Comparison of ENCODE assay signal across 26 cellular contexts in the genomic region with DNA sequence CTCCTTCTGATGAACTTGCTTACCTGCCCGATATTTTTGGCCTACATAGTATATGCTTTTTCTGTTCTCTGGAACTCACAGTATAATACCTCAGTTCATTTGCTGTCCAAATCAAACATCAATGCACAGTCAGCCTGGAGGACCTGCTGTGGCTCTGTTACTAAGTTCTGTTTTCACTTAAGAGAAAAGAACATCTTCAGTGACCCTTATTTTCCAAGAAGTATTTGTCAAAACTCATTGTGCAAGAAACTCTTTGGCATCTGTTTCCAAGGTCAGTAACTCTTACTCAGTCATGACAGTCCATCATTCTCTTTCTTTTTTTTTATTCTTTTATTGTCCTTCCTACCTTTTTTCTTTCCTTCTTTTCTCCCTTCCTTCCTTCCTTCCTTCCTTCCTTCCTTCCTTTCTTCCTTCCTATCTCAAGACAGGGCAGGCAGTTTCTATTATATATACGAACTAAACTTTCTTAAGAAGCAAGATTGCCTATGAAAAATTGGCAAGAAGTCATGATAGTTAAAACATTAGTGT.
"Had no signal": no experiment of that assay in that cellular context is flagged by ENCODE, and none has a peak within 500 bp of the region (broad histone marks: within the 10 kb centered on the region; RNA-seq: fewer than 3 reads in every experiment).

No MANE protein-coding gene starts in this region.

- H3K27ac Mint-ChIP-seq: immature natural killer cell; memory B cell; naive B cell; natural killer cell treated with Interleukin-12 subunit alpha and Interleukin-12 subunit beta and Interleukin-15 and Interleukin-18, amount 100 ng/mL, for 72 hours; progenitor cell of endocrine pancreas; stimulated activated memory B cell treated with anti-CD40 and anti-IgM and Interleukin-4, amounts not matched to agents 10 μg/mL and 1 μg/mL and 100 μg/mL, for 72 hours; type B pancreatic cell had no signal

- ATAC-seq: left colon; lower lobe of right lung; natural killer cell treated with Interleukin-12 subunit alpha and Interleukin-12 subunit beta and Interleukin-15 and Interleukin-18, amount 100 ng/mL, for 72 hours; pancreas; stimulated activated memory B cell treated with anti-CD40 and anti-IgM and Interleukin-4, amounts not matched to agents 10 μg/mL and 1 μg/mL and 100 μg/mL, for 72 hours; stimulated activated naive CD8-positive, alpha-beta T cell treated with anti-CD3 and anti-CD28 coated beads, Interleukin-15, Interleukin-2, amounts not matched to agents 100 U/mL and 50 U/mL, for 24 hours had no signal

- H3K4me1 Mint-ChIP-seq: immature natural killer cell; memory B cell; naive B cell; neural crest cell; stimulated activated memory B cell treated with anti-CD40 and anti-IgM and Interleukin-4, amounts not matched to agents 10 μg/mL and 1 μg/mL and 100 μg/mL, for 72 hours had no signal

- H3K27me3 Mint-ChIP-seq: stimulated activated memory B cell treated with anti-CD40 and anti-IgM and Interleukin-4, amounts not matched to agents 10 μg/mL and 1 μg/mL and 100 μg/mL, for 72 hours; type B pancreatic cell had no signal

- H3K36me3 Mint-ChIP-seq: naive B cell; stimulated activated memory B cell treated with anti-CD40 and anti-IgM and Interleukin-4, amounts not matched to agents 10 μg/mL and 1 μg/mL and 100 μg/mL, for 72 hours; type B pancreatic cell had no signal

- H3K9me3 ChIP-seq: lower lobe of right lung, neutrophil, pancreas, sigmoid colon, testis, tibial artery had no signal

- H3K27ac ChIP-seq: coronary artery, esophagus muscularis mucosa, left ventricle myocardium inferior, lower lobe of right lung, neutrophil, pancreas, sigmoid colon, testis, tibial artery had no signal

- H3K4me1 ChIP-seq: esophagus muscularis mucosa, left ventricle myocardium inferior, lower lobe of right lung, pancreas, sigmoid colon, testis, tibial artery had no signal

- H3K4me3 ChIP-seq: coronary artery, esophagus muscularis mucosa, left ventricle myocardium inferior, lower lobe of right lung, pancreas, sigmoid colon, testis, tibial artery had no signal

- DNase-seq: dermis blood vessel endothelial cell; effector memory CD4-positive, alpha-beta T cell; hypothalamus; immature natural killer cell; islet precursor cell; kidney glomerular epithelial cell; left colon; left ventricle myocardium inferior; lower lobe of right lung; naive B cell; pancreas; sigmoid colon; stimulated activated CD4-positive, alpha-beta T cell treated with anti-CD3 and anti-CD28 coated beads, Interleukin-4, amount 100 ng/mL, for 4 hours; stimulated activated naive CD8-positive, alpha-beta T cell treated with anti-CD3 and anti-CD28 coated beads, Interleukin-15, Interleukin-2, amounts not matched to agents 100 U/mL and 50 U/mL, for 24 hours; substantia nigra; testis; tibial artery had no signal

- H3K9me3 Mint-ChIP-seq: neural crest cell, type B pancreatic cell had no signal

- H3K27me3 ChIP-seq: esophagus muscularis mucosa, neutrophil, pancreas, sigmoid colon, testis, tibial artery had no signal

- H3K36me3 ChIP-seq: esophagus muscularis mucosa, left ventricle myocardium inferior, lower lobe of right lung, neutrophil, pancreas, sigmoid colon, tibial artery had no signal

- H3K4me3 Mint-ChIP-seq: immature natural killer cell; memory B cell; natural killer cell treated with Interleukin-12 subunit alpha and Interleukin-12 subunit beta and Interleukin-15 and Interleukin-18, amount 100 ng/mL, for 72 hours; neural crest cell; stimulated activated memory B cell treated with anti-CD40 and anti-IgM and Interleukin-4, amounts not matched to agents 10 μg/mL and 1 μg/mL and 100 μg/mL, for 72 hours; type B pancreatic cell had no signal
